14 cellular contexts compared by ENCODE assay signal in genomic region chr11:72048718-72049460, GRCh38. TPM values are rescaled to one million over a fixed set of nuclear protein-coding genes. Genes with fewer than 3 reads are reported as not detected.
A peak's percentile ranks its signal among the peaks of the same experiment; 100 is the strongest.
DNase-seq lines count a peak whose midpoint lies in the region; ATAC-seq and TF ChIP-seq lines count a peak whose summit lies in the region.
"Had no signal": no experiment of that assay in that cellular context is flagged by ENCODE, and none has a peak within 500 bp of the region (broad histone marks: within the 10 kb centered on the region; RNA-seq: fewer than 3 reads in every experiment).

No MANE protein-coding gene starts in this region.

- DNase-seq in heart right ventricle (peak in 1 of 2 donors; percentile 32), right atrium auricular region (ENCODE audit: low spot score) (no peak), esophagus squamous epithelium (lab: John Stamatoyannopoulos, UW) (no peak), osteoblast (ENCODE audit: insufficient read length, low spot score, missing footprints) (no peak), GM10248 (ENCODE audit: extremely low spot score) (no peak)
- DNase-seq in activated CD4-positive, alpha-beta T cell treated with anti-CD3 and anti-CD28 coated beads, Interleukin-2, amount 10 ng/mL, durations not matched to agents 7 days and 5 days: no peak
- DNase-seq: activated CD8-positive, alpha-beta memory T cell treated with anti-CD3 and anti-CD28 coated beads, Interleukin-2, amount 10 ng/mL, durations not matched to agents 7 days and 5 days; amniotic stem cell; effector CD8-positive, alpha-beta T cell; NCI-H446 had no signal

- intact Hi-C loops in heart right ventricle (cut with DNase I): no loop called here
- intact Hi-C loops in esophagus squamous epithelium (cut with DNase I): no loop called here

- H2AFZ ChIP-seq in osteoblast (ENCODE audit: low read length): no peak overlapping the region

- no peak overlapping the region for H3K27ac Mint-ChIP-seq in activated CD4-positive, alpha-beta T cell treated with anti-CD3 and anti-CD28 coated beads, Interleukin-2, amount 10 ng/mL, durations not matched to agents 7 days and 5 days
- H3K27ac Mint-ChIP-seq: activated CD8-positive, alpha-beta memory T cell treated with anti-CD3 and anti-CD28 coated beads, Interleukin-2, amount 10 ng/mL, durations not matched to agents 7 days and 5 days had no signal

- CTCF ChIA-PET in activated CD4-positive, alpha-beta T cell treated with anti-CD3 and anti-CD28 coated beads, Interleukin-2, amount 10 ng/mL, durations not matched to agents 7 days and 5 days (lab: Charles Lee): interaction anchor here (1.2 to 2.6 kb wide), 8 partner anchors 7 to 44 kb away, joined by 3 to 11 read pairs (median 6); no protein-coding TSS in a partner anchor
- CTCF ChIA-PET in GM10248 (lab: Yijun Ruan, JAX): interaction anchor here (1.1 to 9.1 kb wide), 9 partner anchors 8 to 42 kb away, joined by 3 to 45 read pairs (median 5); no protein-coding TSS in a partner anchor

- peaks cover 6% of the 10 kb centered on the region for H3K4me1 Mint-ChIP-seq in activated CD4-positive, alpha-beta T cell treated with anti-CD3 and anti-CD28 coated beads, Interleukin-2, amount 10 ng/mL, durations not matched to agents 7 days and 5 days

- H3K4me2 ChIP-seq in osteoblast (ENCODE audit: insufficient read depth, low read length): no peak overlapping the region

- no peak for TF ChIP-seq CTCF in heart right ventricle (IDR thresholded peaks at IDR 0.05)
- no peak for TF ChIP-seq CTCF in right atrium auricular region (IDR thresholded peaks at IDR 0.05)
- no peak for TF ChIP-seq CTCF in esophagus squamous epithelium (IDR thresholded peaks at IDR 0.05)
- TF ChIP-seq CTCF in osteoblast (IDR thresholded peaks at IDR 0.05; ENCODE audit: extremely low read depth, low read depth, low read length): no peak
- no peak for TF ChIP-seq CTCF in GM10248 (IDR thresholded peaks at IDR 0.05; ENCODE audit: control extremely low read depth, extremely low read depth, low read depth, missing control alignments)

- H4K20me1 ChIP-seq in osteoblast (ENCODE audit: insufficient read depth, low read length): no peaks in the 10 kb centered on the region

- H3K4me1 ChIP-seq in heart right ventricle (peaks cover 0 to 14% (median 10%) of the 10 kb centered on the region in 9 donors), right atrium auricular region (no peaks in the 10 kb centered on the region), esophagus squamous epithelium (peaks cover 0 to 36% (median 0%) of the 10 kb centered on the region in 3 donors), osteoblast (ENCODE audit: insufficient read depth, low read length) (no peaks in the 10 kb centered on the region), urinary bladder (ENCODE audit: insufficient read depth) (peaks cover 1% of the 10 kb centered on the region)

- peaks cover 19% of the 10 kb centered on the region for H3K36me3 Mint-ChIP-seq in activated CD4-positive, alpha-beta T cell treated with anti-CD3 and anti-CD28 coated beads, Interleukin-2, amount 10 ng/mL, durations not matched to agents 7 days and 5 days (ENCODE audit: low read depth)

- TF ChIP-seq POLR2A in esophagus squamous epithelium (IDR thresholded peaks at IDR 0.05): no peak

- H3K9me3 Mint-ChIP-seq in activated CD4-positive, alpha-beta T cell treated with anti-CD3 and anti-CD28 coated beads, Interleukin-2, amount 10 ng/mL, durations not matched to agents 7 days and 5 days: no peaks in the 10 kb centered on the region

- no peak overlapping the region for H3K4me3 ChIP-seq in heart right ventricle
- H3K4me3 ChIP-seq in right atrium auricular region: no peak overlapping the region
- H3K4me3 ChIP-seq in esophagus squamous epithelium: no peak overlapping the region
- H3K4me3 ChIP-seq in osteoblast (ENCODE audit: insufficient read depth, low read length): no peak overlapping the region
- no peak overlapping the region for H3K4me3 ChIP-seq in urinary bladder (ENCODE audit: low read depth, low read length)

- POLR2A ChIA-PET in activated CD4-positive, alpha-beta T cell treated with anti-CD3 and anti-CD28 coated beads, Interleukin-2, amount 10 ng/mL, durations not matched to agents 7 days and 5 days (lab: Charles Lee): no interaction called here
- POLR2A ChIA-PET in GM10248 (lab: Yijun Ruan, JAX): no interaction called here

- ATAC-seq in heart right ventricle (peak in 4 of 8 donors; percentile 58 to 64 (median 60)), GM18907 (IDR thresholded peaks at IDR 0.05; ENCODE audit: unreplicated experiment) (no peak)
- ATAC-seq: activated CD8-positive, alpha-beta memory T cell treated with anti-CD3 and anti-CD28 coated beads, Interleukin-2, amount 10 ng/mL, durations not matched to agents 7 days and 5 days had no signal

- H3K4me3 Mint-ChIP-seq in activated CD4-positive, alpha-beta T cell treated with anti-CD3 and anti-CD28 coated beads, Interleukin-2, amount 10 ng/mL, durations not matched to agents 7 days and 5 days: no peak overlapping the region
- H3K4me3 Mint-ChIP-seq: activated CD8-positive, alpha-beta memory T cell treated with anti-CD3 and anti-CD28 coated beads, Interleukin-2, amount 10 ng/mL, durations not matched to agents 7 days and 5 days had no signal

- H3K9me3 ChIP-seq in heart right ventricle: no peaks in the 10 kb centered on the region
- H3K9me3 ChIP-seq in right atrium auricular region: no peaks in the 10 kb centered on the region
- no peaks in the 10 kb centered on the region for H3K9me3 ChIP-seq in esophagus squamous epithelium
- no peaks in the 10 kb centered on the region for H3K9me3 ChIP-seq in osteoblast (ENCODE audit: low read depth, low read length)

- peaks cover 0 to 62% (median 0%) of the 10 kb centered on the region in 9 donors for H3K36me3 ChIP-seq in heart right ventricle
- H3K36me3 ChIP-seq in right atrium auricular region: no peaks in the 10 kb centered on the region
- H3K36me3 ChIP-seq in esophagus squamous epithelium: peaks cover 0 to 67% (median 4%) of the 10 kb centered on the region in 3 donors
- H3K36me3 ChIP-seq in osteoblast (ENCODE audit: insufficient read depth, low read length): peaks cover 3% of the 10 kb centered on the region
- H3K36me3 ChIP-seq in urinary bladder (ENCODE audit: insufficient read depth): no peaks in the 10 kb centered on the region

- H3K79me2 ChIP-seq in osteoblast (ENCODE audit: insufficient read depth, low read length): peaks cover 63% of the 10 kb centered on the region

- H3K27ac ChIP-seq in heart right ventricle: peak overlapping the region in 8 of 10 donors; percentile 13 to 76 (median 64)
- H3K27ac ChIP-seq in right atrium auricular region: no peak overlapping the region
- H3K27ac ChIP-seq in esophagus squamous epithelium: peak overlapping the region in 3 of 4 donors; percentile 0 to 44 (median 23)
- H3K27ac ChIP-seq in osteoblast (ENCODE audit: low read depth, low read length): peak overlapping the region; percentile 8
- H3K27ac ChIP-seq in urinary bladder (ENCODE audit: low read depth): peak overlapping the region; percentile 60

- 74 to 84% methylated on average over 4 of the region's 4 CpGs for WGBS in heart right ventricle, 2 donors
- WGBS in esophagus squamous epithelium, 2 donors: 79 to 87% methylated on average over 3 to 4 of the region's 4 CpGs
- 80% methylated on average over 4 of the region's 4 CpGs for WGBS in urinary bladder

- no peaks in the 10 kb centered on the region for H3K27me3 Mint-ChIP-seq in activated CD4-positive, alpha-beta T cell treated with anti-CD3 and anti-CD28 coated beads, Interleukin-2, amount 10 ng/mL, durations not matched to agents 7 days and 5 days
- H3K27me3 Mint-ChIP-seq: activated CD8-positive, alpha-beta memory T cell treated with anti-CD3 and anti-CD28 coated beads, Interleukin-2, amount 10 ng/mL, durations not matched to agents 7 days and 5 days had no signal

- H3K27me3 ChIP-seq in heart right ventricle (no peaks in the 10 kb centered on the region), right atrium auricular region (no peaks in the 10 kb centered on the region), esophagus squamous epithelium (no peaks in the 10 kb centered on the region), osteoblast (ENCODE audit: insufficient read depth, low read length) (no peaks in the 10 kb centered on the region)

RNA-seq across cellular contexts. Expression of gene NUMA1, which starts 31.5 kb away (rescaled TPM):
- total RNA-seq in heart right ventricle (100 to 1,000 TPM in 2 of 10 donors, 10 to 100 TPM in 8; 60.8 to 117 (median 83.4) TPM), right atrium auricular region (100 to 1,000 TPM; 102 to 130 TPM), esophagus squamous epithelium (100 to 1,000 TPM; 142 to 237 (median 177) TPM), osteoblast (176 and 182 TPM in 2 replicates), urinary bladder (193 TPM)
- polyA plus RNA-seq in heart right ventricle (100 to 1,000 TPM in 1 of 2 donors, 10 to 100 TPM in 1; 54.1 to 159 TPM), urinary bladder (219 TPM)
- total RNA-seq in activated CD4-positive, alpha-beta T cell treated with anti-CD3 and anti-CD28 coated beads, Interleukin-2, amount 10 ng/mL, durations not matched to agents 7 days and 5 days: 100 to 1,000 TPM; 217 to 227 TPM

RNA-seq across cellular contexts. Expression of gene LRRC51, which starts 31.8 kb away (rescaled TPM):
- total RNA-seq in heart right ventricle: 1 to 10 TPM; 2.3 to 9.1 (median 4.7) TPM
- polyA plus RNA-seq in heart right ventricle: 1 to 10 TPM; 2.5 to 2.8 TPM
- 1 to 10 TPM; 4.0 to 7.6 TPM for total RNA-seq in right atrium auricular region
- total RNA-seq in esophagus squamous epithelium: 1 to 10 TPM; 2.1 to 4.2 (median 3.2) TPM
- total RNA-seq in osteoblast: 5.1 and 6.2 TPM in 2 replicates
- 5.0 TPM for total RNA-seq in urinary bladder
- 8.3 TPM for polyA plus RNA-seq in urinary bladder
- 1 to 10 TPM; 9.3 to 9.5 TPM for total RNA-seq in activated CD4-positive, alpha-beta T cell treated with anti-CD3 and anti-CD28 coated beads, Interleukin-2, amount 10 ng/mL, durations not matched to agents 7 days and 5 days

RNA-seq across cellular contexts. Expression of gene IL18BP, which starts 50.2 kb away (rescaled TPM):
- total RNA-seq in heart right ventricle: 100 to 1,000 TPM in 1 of 10 donors, 1 to 10 TPM in 9; 2.0 to 101 (median 4.2) TPM
- polyA plus RNA-seq in heart right ventricle: 1 to 10 TPM; 5.0 to 6.5 TPM
- 1 to 10 TPM in 1 of 2 donors, under 1 TPM in 1; 0.59 to 3.0 TPM for total RNA-seq in right atrium auricular region
- total RNA-seq in esophagus squamous epithelium: 1 to 10 TPM; 1.6 to 6.5 (median 4.8) TPM
- 4.0 and 4.4 TPM in 2 replicates for total RNA-seq in osteoblast
- total RNA-seq in urinary bladder: 6.0 TPM
- polyA plus RNA-seq in urinary bladder: 14.2 TPM
- total RNA-seq in activated CD4-positive, alpha-beta T cell treated with anti-CD3 and anti-CD28 coated beads, Interleukin-2, amount 10 ng/mL, durations not matched to agents 7 days and 5 days: 10 to 100 TPM; 15.3 to 16.5 TPM

RNA-seq across cellular contexts. Expression of gene LAMTOR1, which starts 54.2 kb away (rescaled TPM):
- total RNA-seq in heart right ventricle (100 to 1,000 TPM in 1 of 10 donors, 10 to 100 TPM in 9; 76.5 to 103 (median 81.8) TPM), right atrium auricular region (100 to 1,000 TPM; 103 to 117 TPM), esophagus squamous epithelium (10 to 100 TPM; 80.1 to 99.1 (median 97.7) TPM), osteoblast (131 and 138 TPM in 2 replicates), urinary bladder (32.4 TPM)
- polyA plus RNA-seq in heart right ventricle (100 to 1,000 TPM in 1 of 2 donors, 10 to 100 TPM in 1; 58.3 to 158 TPM), urinary bladder (147 TPM)
- 10 to 100 TPM; 68.1 to 70.4 TPM for total RNA-seq in activated CD4-positive, alpha-beta T cell treated with anti-CD3 and anti-CD28 coated beads, Interleukin-2, amount 10 ng/mL, durations not matched to agents 7 days and 5 days

RNA-seq across cellular contexts. Expression of gene TOMT, which starts 56.8 kb away (rescaled TPM):
- total RNA-seq in heart right ventricle (under 1 TPM in 1 of 10 donors, not detected in 9; 0.21 TPM), right atrium auricular region (not detected), esophagus squamous epithelium (not detected), osteoblast (not detected in 2 replicates), urinary bladder (not detected)
- polyA plus RNA-seq in heart right ventricle (not detected), urinary bladder (not detected)
- total RNA-seq in activated CD4-positive, alpha-beta T cell treated with anti-CD3 and anti-CD28 coated beads, Interleukin-2, amount 10 ng/mL, durations not matched to agents 7 days and 5 days: not detected
- total RNA-seq: glomerular endothelial cell, mesenteric fat pad had no signal

Comparison
In these comparisons a context has a peak if more than half of its experiments do, and no peak if none do; other contexts are left out.
1. H3K27ac ChIP-seq: peak in heart right ventricle (8 of 10), esophagus squamous epithelium (3 of 4), osteoblast (single experiment) and urinary bladder (single experiment); none in right atrium auricular region (0 of 2).